8 cellular contexts compared by ENCODE assay signal in the genomic region with DNA sequence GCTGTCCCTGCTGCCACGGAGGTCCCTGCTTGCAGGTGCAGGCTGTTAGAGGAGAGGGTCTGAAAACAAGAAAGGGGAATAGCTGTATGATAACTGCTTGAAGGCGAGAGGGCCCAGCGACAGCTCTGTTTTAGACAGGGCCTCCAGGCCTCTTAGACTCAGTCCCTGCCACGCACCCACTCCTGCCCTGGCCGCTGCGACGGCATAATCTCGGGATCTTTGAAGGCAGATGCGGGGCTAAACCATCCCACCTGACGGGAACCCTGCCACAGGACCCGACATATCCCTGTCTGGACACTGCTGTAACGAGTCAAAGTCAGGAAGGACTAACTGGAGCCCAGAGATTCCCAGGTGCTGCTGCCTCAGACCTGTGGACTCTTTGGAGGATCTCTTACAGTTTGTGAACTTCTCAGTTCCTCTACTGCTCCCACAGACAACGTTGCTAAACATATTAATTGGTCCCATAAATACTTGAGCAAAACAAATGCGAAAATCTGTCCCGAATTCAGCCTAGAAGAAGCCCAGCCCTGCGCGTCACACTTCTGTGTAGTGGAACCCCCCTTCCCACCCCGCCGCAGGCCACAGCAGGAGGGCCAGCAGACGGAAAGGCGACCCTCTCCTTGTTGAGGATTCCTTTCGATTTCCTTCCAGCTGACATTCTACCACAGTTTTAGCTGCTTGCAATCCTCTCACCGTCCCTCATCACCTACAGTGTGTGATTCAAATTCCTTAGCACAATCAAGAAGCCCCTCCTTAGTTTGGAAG. TPM values are rescaled to one million over a fixed set of nuclear protein-coding genes. Genes with fewer than 3 reads are reported as not detected.
DNase-seq lines count a peak whose midpoint lies in the region; ATAC-seq, FAIRE-seq and TF ChIP-seq lines count a peak whose summit lies in the region.

No MANE protein-coding gene starts in this region.

- BruUV-seq in IMR-90 (replicated peaks; lab: Mats Ljungman, UMichigan): TSS peak; percentile 42

- H3K9me3 Mint-ChIP-seq in CD4-positive, alpha-beta T cell: no peaks in the 10 kb centered on the region

- peak overlapping the region; percentile 94 for H2AFZ ChIP-seq in IMR-90 (replicated peaks; ENCODE audit: low read length, poor library complexity)

- peak overlapping the region; percentile 92 for H3K56ac ChIP-seq in IMR-90 (ENCODE audit: extremely low read depth, insufficient read depth, low read length)

- no peaks in the 10 kb centered on the region for H3K9me3 ChIP-seq in CD4-positive, alpha-beta T cell (ENCODE audit: control insufficient read depth, low read length)
- no peaks in the 10 kb centered on the region for H3K9me3 ChIP-seq in IMR-90 (ENCODE audit: control insufficient read depth, insufficient read depth, low read length)
- no peaks in the 10 kb centered on the region for H3K9me3 ChIP-seq in breast epithelium
- H3K9me3 ChIP-seq in thoracic aorta: no peaks in the 10 kb centered on the region

- H3K36me3 Mint-ChIP-seq in CD4-positive, alpha-beta T cell (ENCODE audit: low read depth): peaks cover 8% of the 10 kb centered on the region

- peak overlapping the region; percentile 91 for H3K14ac ChIP-seq in IMR-90 (replicated peaks; ENCODE audit: low read depth, low read length)

- H3K9me1 ChIP-seq in IMR-90 (ENCODE audit: insufficient read depth, low read length): peaks cover 34% of the 10 kb centered on the region

- peak overlapping the region; percentile 81 for H3K4me3 ChIP-seq in IMR-90 (ENCODE audit: insufficient read depth, low read depth, low read length)
- peak overlapping the region; percentile 96 to 99 (median 99) for H3K4me3 ChIP-seq in breast epithelium
- H3K4me3 ChIP-seq in thoracic aorta: peak overlapping the region; percentile 95

- peak overlapping the region; percentile 87 for H3K27ac ChIP-seq in CD4-positive, alpha-beta T cell (ENCODE audit: low read depth, low read length)
- H3K27ac ChIP-seq in IMR-90 (ENCODE audit: insufficient read depth, low read length): peak overlapping the region; percentile 97
- H3K27ac ChIP-seq in breast epithelium: peak overlapping the region; percentile 94
- peak overlapping the region; percentile 92 to 95 for H3K27ac ChIP-seq in thoracic aorta

- H4K20me1 ChIP-seq in IMR-90 (ENCODE audit: insufficient read depth, low read length): peaks cover 38% of the 10 kb centered on the region

- WGBS in IMR-90 (ENCODE audit: extremely low coverage in 2 of 2, insufficient read length in 1 of 2), 2 experiments: 7% methylated on average over 15 of the region's 23 CpGs; no CpG with 5 or more reads in 1 of the 2 experiments

- H3K27ac Mint-ChIP-seq in CD4-positive, alpha-beta T cell: peak overlapping the region; percentile 85

- peaks cover 8% of the 10 kb centered on the region for H3K4me1 ChIP-seq in IMR-90 (ENCODE audit: control insufficient read depth, insufficient read depth, low read length)
- H3K4me1 ChIP-seq in breast epithelium: peaks cover 0 to 18% of the 10 kb centered on the region in 2 donors
- H3K4me1 ChIP-seq in thoracic aorta (ENCODE audit: control insufficient read depth in 1 of 2, low read depth in 2 of 2): peaks cover 14 to 46% of the 10 kb centered on the region in 2 donors

- peak overlapping the region; percentile 74 for H4K5ac ChIP-seq in IMR-90 (ENCODE audit: low read depth, low read length)

- peak overlapping the region; percentile 99 for H2AK9ac ChIP-seq in IMR-90 (replicated peaks; ENCODE audit: low read depth, low read length, poor library complexity)

- peak overlapping the region; percentile 32 for H3K18ac ChIP-seq in IMR-90 (ENCODE audit: low read depth, low read length)

- H2BK5ac ChIP-seq in IMR-90 (ENCODE audit: low read depth, low read length, poor library complexity, severe bottlenecking): peak overlapping the region; percentile 78

- ATAC-seq in CD4-positive, alpha-beta T cell (ENCODE audit: poor library complexity): peak; percentile 1
- peak; percentile 4 for ATAC-seq in GM19463 (IDR thresholded peaks at IDR 0.05; ENCODE audit: unreplicated experiment)
- ATAC-seq in IMR-90 (ENCODE audit: low read depth): peak; percentile 5
- peak; percentile 2 for ATAC-seq in left lobe of liver
- ATAC-seq in thoracic aorta (ENCODE audit: insufficient number of reproducible peaks, low FRiP score, low read depth): no peak

- TF ChIP-seq CTCF in CD4-positive, alpha-beta T cell (IDR thresholded peaks at IDR 0.05): no peak
- TF ChIP-seq CTCF in IMR-90 (conservative IDR thresholded peaks at IDR 0.05; ENCODE audit: low read depth, low read length) (no peak), breast epithelium (IDR thresholded peaks at IDR 0.05) (no peak), thoracic aorta (IDR thresholded peaks at IDR 0.05) (no peak)

- peaks cover 23 to 80% of the 10 kb centered on the region in 2 experiments for H3K79me1 ChIP-seq in IMR-90 (ENCODE audit: low read depth in 1 of 2, low read length in 2 of 2)

- dilution Hi-C loops in IMR-90 (cut with HindIII; ENCODE audit: low sequenced_read_pairs, unreplicated experiment): no loop called here

- H3K9ac ChIP-seq in IMR-90 (ENCODE audit: low read depth, low read length): peak overlapping the region; percentile 94

- H4K8ac ChIP-seq in IMR-90 (ENCODE audit: low read depth in 2 of 2, low read length in 2 of 2): peak overlapping the region; percentile 84 to 89

- peaks cover 7% of the 10 kb centered on the region for H3K36me3 ChIP-seq in IMR-90 (ENCODE audit: control insufficient read depth, insufficient read depth, low read length)
- H3K36me3 ChIP-seq in breast epithelium: no peaks in the 10 kb centered on the region
- H3K36me3 ChIP-seq in thoracic aorta: no peaks in the 10 kb centered on the region

- H3K23ac ChIP-seq in IMR-90 (ENCODE audit: low read depth, low read length): peak overlapping the region; percentile 95

- H3K4me1 Mint-ChIP-seq in CD4-positive, alpha-beta T cell (ENCODE audit: low read depth): peaks cover 72% of the 10 kb centered on the region

- H4K91ac ChIP-seq in IMR-90 (ENCODE audit: insufficient read depth, low read depth, low read length): peak overlapping the region; percentile 22

- H2BK120ac ChIP-seq in IMR-90 (ENCODE audit: low read depth, low read length): 0 out of 2 replicates have a peak overlapping the region, but pooled peaks have one; percentile 26

- H3K27me3 ChIP-seq in CD4-positive, alpha-beta T cell (ENCODE audit: control insufficient read depth, insufficient read depth, low read length): no peaks in the 10 kb centered on the region
- H3K27me3 ChIP-seq in IMR-90 (ENCODE audit: control insufficient read depth, insufficient read depth, low read length) (no peaks in the 10 kb centered on the region), breast epithelium (no peaks in the 10 kb centered on the region), thoracic aorta (replicated peaks; ENCODE audit: insufficient read depth) (no peaks in the 10 kb centered on the region)

- in situ Hi-C loops in IMR-90 (cut with MboI; ENCODE audit: low sequenced_read_pairs): no loop called here
- in situ Hi-C loops in ACHN (cut with HindIII; ENCODE audit: low pct_ligation_motif_present, low pct_unique_long_range_greater_than_20kb, low sequenced_read_pairs): no loop called here

- H3K4me2 ChIP-seq in IMR-90 (ENCODE audit: low read depth, low read length): peak overlapping the region; percentile 98

- H3K4me3 Mint-ChIP-seq in CD4-positive, alpha-beta T cell: peak overlapping the region; percentile 91

- CTCF ChIA-PET in CD4-positive, alpha-beta T cell (lab: Charles Lee): interaction anchor here (0.7 to 3.2 kb wide), 3 partner anchors 65 to 298 kb away, joined by 3 to 15 read pairs (median 6); no protein-coding TSS in a partner anchor
- CTCF ChIA-PET in IMR-90 (lab: Yijun Ruan, JAX): no interaction called here

- H2BK20ac ChIP-seq in IMR-90 (ENCODE audit: low read depth, low read length): no peak overlapping the region

- POLR2A ChIA-PET in CD4-positive, alpha-beta T cell (lab: Charles Lee): interaction anchor here (0.6 to 1.1 kb wide), 2 partner anchors 37 to 49 kb away, joined by 3 read pairs; no protein-coding TSS in a partner anchor
- POLR2A ChIA-PET in IMR-90 (lab: Charles Lee; ENCODE audit: unreplicated experiment): no interaction called here

- no peak for TF ChIP-seq RAD21 in IMR-90 (IDR thresholded peaks at IDR 0.05; ENCODE audit: low read length)

- TF ChIP-seq POLR2A in IMR-90 (IDR thresholded peaks at IDR 0.05; ENCODE audit: low read depth, low read length) (no peak), breast epithelium (IDR thresholded peaks at IDR 0.05) (no peak), H54 (IDR thresholded peaks at IDR 0.05; ENCODE audit: low read depth, low read length) (no peak)

- peak overlapping the region; percentile 95 for H2AK5ac ChIP-seq in IMR-90 (ENCODE audit: low read depth, low read length)

- no peak for DNase-seq in CD4-positive, alpha-beta T cell
- DNase-seq in IMR-90 (no peak), breast epithelium (ENCODE audit: low spot score in 2 of 2) (no peak), left lobe of liver (ENCODE audit: low spot score) (no peak), thoracic aorta (ENCODE audit: low spot score) (no peak), ACHN (no peak), H54 (ENCODE audit: insufficient read length, low spot score) (no peak)

- no peak for FAIRE-seq in H54 (lab: Jason Lieb, UNC)

- peak overlapping the region; percentile 79 for H3K4ac ChIP-seq in IMR-90 (ENCODE audit: low read depth, low read length)

- intact Hi-C loops in CD4-positive, alpha-beta T cell (cut with DNase I, micrococcal nuclease): loop anchor here (1.0 to 10.0 kb wide), 9 partner anchors 38 to 337 kb away; partner anchors contain the start of genes DHRS7B (in 2 of the 2), NATD1 (in 2 of the 2) and USP22 (in 1 of the 2)
- intact Hi-C loops in IMR-90 (cut with micrococcal nuclease) (loop anchor here (1.0 to 5.0 kb wide), 4 partner anchors 48 to 173 kb away; partner anchors contain the start of genes MAP2K3 and USP22), breast epithelium (cut with DNase I; ENCODE audit: low total_unique reads) (no loop called here)

- H2BK15ac ChIP-seq in IMR-90 (ENCODE audit: low read depth, low read length): no peak overlapping the region; the same call in 2 of the 3 replicates

- no peaks in the 10 kb centered on the region for H3K27me3 Mint-ChIP-seq in CD4-positive, alpha-beta T cell

TF ChIP-seq in IMR-90, 13 proteins besides CTCF, POLR2A, EP300 and RAD21 (continues in another document):
- no peak for TF ChIP-seq NFE2L2 (IDR thresholded peaks at IDR 0.05; ENCODE audit: low read depth, low read length)

RNA-seq across cellular contexts. Expression of gene TMEM11, which starts 1.0 kb away (rescaled TPM):
- 10 to 100 TPM; 17.8 to 19.2 TPM for total RNA-seq in CD4-positive, alpha-beta T cell
- total RNA-seq in IMR-90 (2012; rRNA removed) (19.2 and 19.9 TPM in 2 replicates), breast epithelium (10 to 100 TPM; 28.1 to 34.1 (median 33.1) TPM), left lobe of liver (9.3 TPM), thoracic aorta (10 to 100 TPM; 16.2 to 18.7 TPM)
- polyA plus RNA-seq in IMR-90 (2012; rRNA removed): 44.7 and 57.6 TPM in 2 replicates
- polyA plus RNA-seq in IMR-90 (2012; cell fraction: cytosol; rRNA removed): 38.0 and 64.3 TPM in 2 replicates
- 17.1 and 33.2 TPM in 2 replicates for polyA plus RNA-seq in IMR-90 (2012; cell fraction: nucleus; rRNA removed; ENCODE audit: low replicate concordance)

RNA-seq across cellular contexts. Expression of gene NATD1, which starts 38.3 kb away (rescaled TPM):
- total RNA-seq in CD4-positive, alpha-beta T cell: 1 to 10 TPM; 5.9 to 6.1 TPM
- total RNA-seq in IMR-90 (2012; rRNA removed): 0.56 and 0.90 TPM in 2 replicates
- 4.1 and 4.3 TPM in 2 replicates for polyA plus RNA-seq in IMR-90 (2012; rRNA removed)
- 2.2 and 5.3 TPM in 2 replicates for polyA plus RNA-seq in IMR-90 (2012; cell fraction: cytosol; rRNA removed)
- polyA plus RNA-seq in IMR-90 (2012; cell fraction: nucleus; rRNA removed; ENCODE audit: low replicate concordance): 4.7 and 7.3 TPM in 2 replicates
- total RNA-seq in breast epithelium: 10 to 100 TPM in 1 of 3 donors, 1 to 10 TPM in 2; 8.2 to 11.8 (median 8.6) TPM
- total RNA-seq in left lobe of liver: 5.9 TPM
- 1 to 10 TPM; 8.4 to 9.7 TPM for total RNA-seq in thoracic aorta
